Comparison of ENCODE assay signal across 11 cellular contexts in the genomic region with DNA sequence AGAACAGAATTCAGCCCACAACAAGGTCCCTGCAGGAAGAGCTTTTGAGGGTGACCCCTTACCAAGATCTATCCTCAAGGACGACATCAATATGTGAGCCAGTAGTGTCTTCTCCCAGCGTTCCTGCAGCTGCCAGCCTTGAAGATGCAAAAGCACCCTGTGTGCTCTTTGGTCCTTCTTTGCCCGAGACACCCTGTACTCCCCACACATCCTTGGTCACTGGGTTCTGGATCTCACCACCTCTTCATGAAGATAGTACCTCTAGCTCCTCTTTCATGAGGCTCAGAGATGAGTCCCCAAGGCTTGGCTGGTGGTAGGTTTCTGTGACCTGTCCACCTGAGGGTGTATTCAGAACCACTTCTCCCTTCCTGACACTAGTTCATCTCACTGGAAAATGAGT.
"Had no signal": no experiment of that assay in that cellular context is flagged by ENCODE, and none has a peak within 500 bp of the region (broad histone marks: within the 10 kb centered on the region; RNA-seq: fewer than 3 reads in every experiment).

No MANE protein-coding gene starts in this region.

- H3K4me1 ChIP-seq: HAP-1 had no signal

- H3K36me3 ChIP-seq: HAP-1 had no signal

- FAIRE-seq: H1, H54 had no signal

- H3K9ac ChIP-seq: GM23248 had no signal

- H2AFZ ChIP-seq: GM23248, GM23338 had no signal

- H3K27ac ChIP-seq: GM23248 had no signal

- H3K4me3 ChIP-seq: GM23248, GM23338, HAP-1 had no signal

- H3K9me3 ChIP-seq: HAP-1 had no signal

- DNase-seq: GM23248, GOT3, H7, H9, HCEC 1CT, HFFc6 had no signal

- H3K4me2 ChIP-seq: GM23338 had no signal

- ATAC-seq: GM23338, HCT116 had no signal
